Comparison of ENCODE assay signal across 8 cellular contexts in genomic region chr15:69576035-69576526, GRCh38.
DNase-seq lines count a peak whose midpoint lies in the region; ATAC-seq and TF ChIP-seq lines count a peak whose summit lies in the region.

No MANE protein-coding gene starts in this region.

- no peak overlapping the region for H3K4me3 ChIP-seq in colonic mucosa

- H3K27ac ChIP-seq in colonic mucosa = no peak overlapping the region

- DNase-seq in NCI-H1436 (lab: John Stamatoyannopoulos, UW) (peak; percentile 60), NCI-H1436 treated with DMSO at 0.1 percent for 48 hours (lab: John Stamatoyannopoulos, UW) (no peak), NCI-H2171 treated with DMSO at 0.1 percent for 48 hours (lab: John Stamatoyannopoulos, UW) (peak; percentile 62), colonic mucosa (peak; percentile 81), lung microvascular endothelial cell (ENCODE audit: low read depth in 2 of 2) (peak; percentile 29 to 54)
- peak; percentile 82 for DNase-seq in activated CD4-positive, alpha-beta T cell treated with anti-CD3 and anti-CD28 coated beads for 48 hours
- DNase-seq in stimulated activated CD8-positive, alpha-beta memory T cell treated with anti-CD3 and anti-CD28 coated beads, Interleukin-2, amount 100 ng/mL, for 48 hours (ENCODE audit: low read depth in 2 of 2) = peak; percentile 39 to 56

- peak; percentile 85 for TF ChIP-seq CTCF in colonic mucosa (IDR thresholded peaks at IDR 0.05)

- intact Hi-C loops in colonic mucosa (cut with DNase I) = loop anchor here (10.0 kb wide), 1 partner anchor 909 kb away; no protein-coding TSS in a partner anchor

- peak overlapping the region in 1 of 2 donors; percentile 43 for H3K9ac ChIP-seq in colonic mucosa (ENCODE audit: low read depth in 2 of 2, low read length in 2 of 2)

- peaks cover 12% of the 10 kb centered on the region for H3K4me1 ChIP-seq in colonic mucosa

- H3K36me3 ChIP-seq in colonic mucosa = no peaks in the 10 kb centered on the region

- H3K9me3 ChIP-seq in colonic mucosa = no peaks in the 10 kb centered on the region

- ATAC-seq in GM21825 (IDR thresholded peaks at IDR 0.05; ENCODE audit: unreplicated experiment) = no peak

- no peaks in the 10 kb centered on the region for H3K27me3 ChIP-seq in colonic mucosa
